Comparison of ENCODE assay signal across 8 cellular contexts in the genomic region with DNA sequence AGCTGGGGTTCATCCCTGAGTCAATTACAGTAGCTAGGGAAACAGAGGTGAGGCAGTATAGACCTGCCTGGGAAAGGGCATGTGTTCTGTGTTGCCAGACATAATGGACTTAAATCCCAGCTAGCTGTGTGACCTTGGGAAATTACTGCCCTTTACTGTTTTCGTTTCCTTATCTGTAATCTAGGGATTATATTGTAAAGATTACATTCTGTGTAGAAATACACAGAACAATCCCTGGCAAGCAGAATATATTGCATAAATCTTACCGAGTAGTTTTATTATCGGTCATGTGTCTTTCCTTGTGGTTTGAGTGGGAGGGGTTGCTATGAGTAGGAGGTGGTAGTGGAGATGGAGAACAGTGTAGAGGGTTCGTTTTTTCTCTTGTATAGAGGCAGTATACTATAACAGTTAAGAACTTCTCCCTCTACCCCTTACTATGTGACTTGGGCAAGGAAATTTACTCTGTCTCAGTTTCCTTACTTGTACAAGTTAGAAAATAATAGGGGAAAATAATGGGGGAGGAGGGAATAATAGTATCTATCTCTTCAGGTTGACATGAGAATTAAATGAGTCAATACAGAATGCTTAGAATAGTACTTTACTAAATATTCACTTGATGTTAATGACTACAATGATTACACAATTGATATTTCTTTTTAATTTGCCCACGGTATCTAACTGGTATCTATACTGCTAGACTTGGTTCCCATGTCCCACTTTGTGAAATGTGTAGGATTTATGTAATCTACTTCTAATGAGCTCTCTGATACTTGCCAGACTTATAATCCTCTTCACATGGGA. TPM values are rescaled to one million over a fixed set of nuclear protein-coding genes. Genes with fewer than 3 reads are reported as not detected.
DNase-seq lines count a peak whose midpoint lies in the region; ATAC-seq and FAIRE-seq lines count a peak whose summit lies in the region.

No MANE protein-coding gene starts in this region.

- H3K27ac Mint-ChIP-seq in activated T-cell treated with anti-CD3 and anti-CD28 coated beads, Interleukin-2, amount 50 U/mL, for 72 hours = no peak overlapping the region
- peak overlapping the region; percentile 11 for H3K27ac Mint-ChIP-seq in stimulated activated memory B cell treated with anti-CD40 and anti-IgM and Interleukin-4, amounts not matched to agents 10 μg/mL and 1 μg/mL and 100 μg/mL, for 72 hours

- H3K36me3 Mint-ChIP-seq in activated T-cell treated with anti-CD3 and anti-CD28 coated beads, Interleukin-2, amount 50 U/mL, for 72 hours (ENCODE audit: insufficient read depth in 2 of 2) = no peaks in the 10 kb centered on the region
- H3K36me3 Mint-ChIP-seq in stimulated activated memory B cell treated with anti-CD40 and anti-IgM and Interleukin-4, amounts not matched to agents 10 μg/mL and 1 μg/mL and 100 μg/mL, for 72 hours = no peaks in the 10 kb centered on the region

- H3K4me3 Mint-ChIP-seq in activated T-cell treated with anti-CD3 and anti-CD28 coated beads, Interleukin-2, amount 50 U/mL, for 72 hours = peak overlapping the region; percentile 26 to 46
- H3K4me3 Mint-ChIP-seq in stimulated activated memory B cell treated with anti-CD40 and anti-IgM and Interleukin-4, amounts not matched to agents 10 μg/mL and 1 μg/mL and 100 μg/mL, for 72 hours = peak overlapping the region; percentile 1

- FAIRE-seq in GM19239 (lab: Jason Lieb, UNC) = peak; percentile 58

- H3K27me3 Mint-ChIP-seq in activated T-cell treated with anti-CD3 and anti-CD28 coated beads, Interleukin-2, amount 50 U/mL, for 72 hours (ENCODE audit: low read depth) = no peaks in the 10 kb centered on the region
- no peaks in the 10 kb centered on the region for H3K27me3 Mint-ChIP-seq in stimulated activated memory B cell treated with anti-CD40 and anti-IgM and Interleukin-4, amounts not matched to agents 10 μg/mL and 1 μg/mL and 100 μg/mL, for 72 hours

- DNase-seq in A172 (ENCODE audit: low spot score) = peak; percentile 41
- no peak for DNase-seq in GM19239 (ENCODE audit: insufficient read length, low spot score)
- DNase-seq in activated T-cell treated with anti-CD3 and anti-CD28 coated beads, Interleukin-2, amount 50 U/mL, for 72 hours = peak; percentile 37 to 45
- DNase-seq in NK-92 treated with Interleukin-12 subunit alpha and Interleukin-12 subunit beta, amount 100 ng/mL, for 24 hours (lab: John Stamatoyannopoulos, UW) = no peak
- no peak for DNase-seq in DMS153 treated with DMSO at 0.1 percent for 48 hours (lab: John Stamatoyannopoulos, UW; ENCODE audit: unreplicated experiment)
- DNase-seq in foreskin melanocyte = no peak

- peak; percentile 63 for ATAC-seq in HG03196 (IDR thresholded peaks at IDR 0.05; ENCODE audit: unreplicated experiment)
- ATAC-seq in activated T-cell treated with anti-CD3 and anti-CD28 coated beads, Interleukin-2, amount 50 U/mL, for 72 hours (replicated peaks in 1 of 2) = peak; percentile 97
- peak; percentile 74 for ATAC-seq in stimulated activated memory B cell treated with anti-CD40 and anti-IgM and Interleukin-4, amounts not matched to agents 10 μg/mL and 1 μg/mL and 100 μg/mL, for 72 hours

- peaks cover 20% of the 10 kb centered on the region for H3K4me1 Mint-ChIP-seq in activated T-cell treated with anti-CD3 and anti-CD28 coated beads, Interleukin-2, amount 50 U/mL, for 72 hours (ENCODE audit: low read depth)
- H3K4me1 Mint-ChIP-seq in stimulated activated memory B cell treated with anti-CD40 and anti-IgM and Interleukin-4, amounts not matched to agents 10 μg/mL and 1 μg/mL and 100 μg/mL, for 72 hours = peaks cover 26% of the 10 kb centered on the region

- H3K9me3 Mint-ChIP-seq in activated T-cell treated with anti-CD3 and anti-CD28 coated beads, Interleukin-2, amount 50 U/mL, for 72 hours = peaks cover 0 to 2% of the 10 kb centered on the region in 2 donors
- no peaks in the 10 kb centered on the region for H3K9me3 Mint-ChIP-seq in stimulated activated memory B cell treated with anti-CD40 and anti-IgM and Interleukin-4, amounts not matched to agents 10 μg/mL and 1 μg/mL and 100 μg/mL, for 72 hours

RNA-seq across cellular contexts. Expression of a gene that starts 7.1 kb away (rescaled TPM):
- total RNA-seq in A172 (2014; rRNA removed; shearing (Covaris generic)) = 21.7 and 35.5 TPM in 2 replicates
- 10 to 100 TPM; 34.8 to 43.6 TPM for total RNA-seq in activated T-cell treated with anti-CD3 and anti-CD28 coated beads, Interleukin-2, amount 50 U/mL, for 72 hours

Comparison
In these comparisons a context has a peak if more than half of its experiments do, and no peak if none do; other contexts are left out.
1. DNase-seq: peak in A172 (single experiment) and activated T-cell treated with anti-CD3 and anti-CD28 coated beads, Interleukin-2, amount 50 U/mL, for 72 hours (2 of 2); none in GM19239 (single experiment), NK-92 treated with Interleukin-12 subunit alpha and Interleukin-12 subunit beta, amount 100 ng/mL, for 24 hours (single experiment), DMS153 treated with DMSO at 0.1 percent for 48 hours (single experiment) and foreskin melanocyte (single experiment).
2. Peak in every context shown above with its lines, with median percentiles within 50 percentile points of each other: ATAC-seq.